ENCODE assay signal across 10 cellular contexts in the genomic region with DNA sequence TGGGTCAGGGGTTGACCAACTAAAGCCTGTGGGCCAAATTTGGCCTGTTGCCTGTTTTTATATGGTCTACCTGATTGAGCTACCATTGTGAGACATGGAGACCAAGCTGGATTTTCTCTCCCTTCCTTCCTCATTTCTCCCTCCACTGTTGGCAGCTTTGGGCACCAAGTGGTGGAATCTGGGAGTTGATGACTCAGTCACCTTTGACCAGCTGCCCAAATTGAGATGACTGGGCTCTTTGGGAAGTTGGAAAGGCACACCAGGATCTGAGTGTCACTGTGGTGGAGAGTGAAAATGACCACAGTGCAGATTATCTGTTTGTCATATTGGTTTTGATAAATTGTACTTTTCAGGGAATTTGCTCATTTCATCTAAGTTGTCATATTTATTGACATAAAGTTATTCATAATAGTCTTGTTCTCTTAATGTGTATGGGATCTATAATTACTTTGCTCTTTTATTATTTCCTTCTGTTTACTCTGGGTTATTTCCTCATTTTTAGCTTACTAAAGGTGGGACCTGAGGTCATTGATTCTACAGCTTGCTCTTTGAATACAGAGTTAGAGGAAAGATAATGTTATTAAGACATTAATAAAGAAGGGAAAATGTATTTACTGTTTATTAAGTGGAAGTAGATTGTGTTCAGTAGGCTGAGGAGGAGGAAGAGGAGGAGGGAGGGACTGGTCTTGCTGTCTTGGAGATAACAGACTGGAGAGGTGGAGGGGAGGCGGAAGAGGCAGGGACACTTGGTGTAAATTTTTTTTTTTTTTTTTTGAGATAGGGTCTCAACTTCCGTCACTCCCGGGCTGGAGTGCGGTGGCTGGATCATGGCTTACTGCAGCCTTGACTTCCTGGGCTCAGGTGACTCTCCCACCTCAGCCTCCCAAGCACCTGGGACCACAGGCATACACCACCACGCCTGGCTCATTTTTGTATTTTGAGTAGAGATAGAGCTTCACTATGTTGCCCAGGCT. TPM values are rescaled to one million over a fixed set of nuclear protein-coding genes. Genes with fewer than 3 reads are reported as not detected.
DNase-seq lines count a peak whose midpoint lies in the region; TF ChIP-seq lines count a peak whose summit lies in the region.
"Had no signal": no experiment of that assay in that cellular context is flagged by ENCODE, and none has a peak within 500 bp of the region (broad histone marks: within the 10 kb centered on the region; RNA-seq: fewer than 3 reads in every experiment).

No MANE protein-coding gene starts in this region.

- peak overlapping the region; percentile 76 for H3K27ac Mint-ChIP-seq in MCF 10A (ENCODE audit: low read depth, unreplicated experiment)

- no peaks in the 10 kb centered on the region for H3K9me3 Mint-ChIP-seq in MCF 10A (ENCODE audit: unreplicated experiment)

- H3K4me1 Mint-ChIP-seq in MCF 10A (ENCODE audit: insufficient read depth, unreplicated experiment) = peaks cover 33% of the 10 kb centered on the region

- H3K4me3 Mint-ChIP-seq in MCF 10A (ENCODE audit: unreplicated experiment) = no peak overlapping the region

- intact Hi-C loops in MCF 10A (cut with micrococcal nuclease) = no loop called here

- no peaks in the 10 kb centered on the region for H3K27me3 Mint-ChIP-seq in MCF 10A (ENCODE audit: insufficient read depth, unreplicated experiment)

- TF ChIP-seq CTCF in MCF 10A (IDR thresholded peaks at IDR 0.05; ENCODE audit: unreplicated experiment) = no peak

- POLR2A ChIA-PET in MCF 10A (lab: Yijun Ruan, JAX) = interaction anchor here (0.6 to 1.8 kb wide), 4 partner anchors 12 to 96 kb away, joined by 3 to 8 read pairs (median 4); no protein-coding TSS in a partner anchor

- no TSS peak for BruUV-seq in MCF 10A (replicated peaks; lab: Mats Ljungman, UMichigan)

- CTCF ChIA-PET in MCF 10A (lab: Yijun Ruan, JAX) = interaction anchor here (0.6 kb wide), 1 partner anchor 65 kb away, joined by 5 read pairs; no protein-coding TSS in a partner anchor

- H3K36me3 Mint-ChIP-seq in MCF 10A (ENCODE audit: insufficient read depth, unreplicated experiment) = peaks cover 11% of the 10 kb centered on the region

- DNase-seq in AG08396 (ENCODE audit: low spot score) (peak; percentile 43), HT1080 (ENCODE audit: low read depth) (peak; percentile 89), MCF 10A (ENCODE audit: unreplicated experiment) (peak; percentile 91), lung microvascular endothelial cell (ENCODE audit: low read depth in 2 of 2) (peak; percentile 14 to 51), NCI-H1092 treated with DMSO at 0.1 percent for 48 hours (lab: John Stamatoyannopoulos, UW) (no peak), Kasumi-1 (lab: John Stamatoyannopoulos, UW) (no peak), D341Med (ENCODE audit: low spot score) (no peak), SHP77 (lab: John Stamatoyannopoulos, UW) (no peak)
- DNase-seq: GDM1, NCI-H2171 had no signal

RNA-seq across cellular contexts. Expression of gene AGFG1, which starts 31.8 kb away (rescaled TPM):
- total RNA-seq in HT1080 (2014; rRNA removed; shearing (Covaris generic)) = 72.4 and 106 TPM in 2 replicates
- 78.2 and 82.4 TPM in 2 replicates for polyA plus RNA-seq in HT1080 (2015; cell fraction: cytosol; rRNA removed)
- 53.9 and 67.4 TPM in 2 replicates for polyA plus RNA-seq in HT1080 (2015; cell fraction: nucleus; rRNA removed)
- total RNA-seq in MCF 10A (2022) (74.2 and 86.1 TPM in 2 replicates), lung microvascular endothelial cell (25.1 and 30.0 TPM in 2 replicates)

Comparison
In these comparisons a context has a peak if more than half of its experiments do, and no peak if none do; other contexts are left out.
1. DNase-seq: peak in AG08396 (single experiment), HT1080 (single experiment), MCF 10A (single experiment) and lung microvascular endothelial cell (2 of 2); none in NCI-H1092 treated with DMSO at 0.1 percent for 48 hours (single experiment), Kasumi-1 (0 of 2), D341Med (single experiment) and SHP77 (0 of 2).